In the genomic region with DNA sequence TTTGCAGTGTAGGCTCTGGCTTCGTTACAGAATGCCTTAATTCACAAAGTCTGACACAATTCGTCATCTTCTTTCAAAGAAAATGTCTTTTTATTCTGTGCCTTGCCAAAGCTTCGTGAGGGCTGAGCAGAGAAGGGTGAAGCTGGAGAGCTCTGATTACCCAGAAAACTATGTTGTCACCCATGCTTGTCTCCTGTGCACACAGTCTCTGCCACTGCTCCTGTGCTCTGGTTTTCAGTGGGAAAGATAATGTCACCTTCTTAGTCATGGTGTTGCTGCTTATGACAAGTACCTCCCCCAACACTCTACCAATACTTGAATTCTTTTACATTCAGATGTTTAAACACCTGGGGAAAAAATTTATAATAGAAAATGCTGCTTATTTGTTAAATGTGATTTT, we compare ENCODE assay signal across 26 cellular contexts.
"Had no signal": no experiment of that assay in that cellular context is flagged by ENCODE, and none has a peak within 500 bp of the region (broad histone marks: within the 10 kb centered on the region; RNA-seq: fewer than 3 reads in every experiment).

No MANE protein-coding gene starts in this region.

- H3K4me1 ChIP-seq: heart right ventricle, prostate gland had no signal

- H3K4me1 Mint-ChIP-seq: activated CD4-positive, alpha-beta T cell treated with anti-CD3 and anti-CD28 coated beads, Interleukin-2, amount 10 ng/mL, durations not matched to agents 7 days and 5 days; activated T-helper 17 cell treated with anti-CD3 and anti-CD28 coated beads, Interleukin-2, amount 50 U/mL, for 72 hours; nephron progenitor cell; stimulated activated effector memory CD8-positive, alpha-beta T cell treated with anti-CD3 and anti-CD28 coated beads, Interleukin-12 subunit alpha, Interleukin-12 subunit beta, amount 100 ng/mL, for 72 hours had no signal

- H3K27me3 ChIP-seq: heart right ventricle, neutrophil, ovary had no signal

- H3K9me3 ChIP-seq: mucosa of descending colon, neutrophil, ovary, prostate gland, thoracic aorta had no signal

- H3K27ac ChIP-seq: heart right ventricle, neutrophil, ovary, prostate gland, skin epidermis, thoracic aorta had no signal

- H3K27ac Mint-ChIP-seq: activated CD4-positive, alpha-beta T cell treated with anti-CD3 and anti-CD28 coated beads, Interleukin-2, amount 10 ng/mL, durations not matched to agents 7 days and 5 days; activated CD8-positive, alpha-beta T cell treated with anti-CD3 and anti-CD28 coated beads for 36 hours; activated T-helper 17 cell treated with anti-CD3 and anti-CD28 coated beads, Interleukin-2, amount 50 U/mL, for 72 hours; nephron progenitor cell; stimulated activated effector memory CD8-positive, alpha-beta T cell treated with anti-CD3 and anti-CD28 coated beads, Interleukin-12 subunit alpha, Interleukin-12 subunit beta, amount 100 ng/mL, for 72 hours; stimulated activated naive CD8-positive, alpha-beta T cell treated with anti-CD3 and anti-CD28 coated beads, Interleukin-15, Interleukin-2, amounts not matched to agents 100 ng/mL and 50 ng/mL, for 24 hours had no signal

- H3K27me3 Mint-ChIP-seq: activated CD4-positive, alpha-beta T cell treated with anti-CD3 and anti-CD28 coated beads, Interleukin-2, amount 10 ng/mL, durations not matched to agents 7 days and 5 days; activated CD8-positive, alpha-beta T cell treated with anti-CD3 and anti-CD28 coated beads for 36 hours; activated T-helper 17 cell treated with anti-CD3 and anti-CD28 coated beads, Interleukin-2, amount 50 U/mL, for 72 hours; stimulated activated naive CD8-positive, alpha-beta T cell treated with anti-CD3 and anti-CD28 coated beads, Interleukin-15, Interleukin-2, amounts not matched to agents 100 ng/mL and 50 ng/mL, for 24 hours had no signal

- H3K36me3 Mint-ChIP-seq: stimulated activated effector memory CD8-positive, alpha-beta T cell treated with anti-CD3 and anti-CD28 coated beads, Interleukin-12 subunit alpha, Interleukin-12 subunit beta, amount 100 ng/mL, for 72 hours had no signal

- H3K36me3 ChIP-seq: heart right ventricle, neutrophil, ovary, prostate gland, thoracic aorta had no signal

- DNase-seq: activated CD4-positive, alpha-beta T cell treated with anti-CD3 and anti-CD28 coated beads for 1 hour; activated CD4-positive, alpha-beta T cell treated with anti-CD3 and anti-CD28 coated beads, Interleukin-2, amount 10 ng/mL, durations not matched to agents 7 days and 5 days; activated CD8-positive, alpha-beta T cell treated with anti-CD3 and anti-CD28 coated beads for 36 hours; activated gamma-delta T cell treated with Interleukin-2 at 50 U/mL for 16 hours; activated naive CD4-positive, alpha-beta T cell treated with anti-CD3 and anti-CD28 coated beads, Interleukin-2, amount 50 U/mL, for 16 hours; activated T-cell treated with anti-CD3 and anti-CD28 coated beads, Interleukin-2, amount 50 U/mL, for 4 hours; amniotic stem cell; foreskin fibroblast; heart right ventricle; left ventricle myocardium superior; mucosa of descending colon; nephron progenitor cell; ovary; retina; stimulated activated CD4-positive, alpha-beta T cell treated with anti-CD3 and anti-CD28 coated beads, Interleukin-12 subunit alpha, Interleukin-12 subunit beta, amount 100 ng/mL, for 4 hours; stimulated activated CD4-positive, alpha-beta T cell treated with anti-CD3 and anti-CD28 coated beads, Interleukin-4, amount 100 ng/mL, for 24 hours; T-helper 2 cell; trophoblast cell had no signal

- H3K9me3 Mint-ChIP-seq: nephron progenitor cell had no signal

- H3K4me3 ChIP-seq: heart right ventricle, mucosa of descending colon, ovary, prostate gland, skin epidermis, thoracic aorta had no signal

- H3K4me3 Mint-ChIP-seq: activated CD4-positive, alpha-beta T cell treated with anti-CD3 and anti-CD28 coated beads, Interleukin-2, amount 10 ng/mL, durations not matched to agents 7 days and 5 days; activated CD8-positive, alpha-beta T cell treated with anti-CD3 and anti-CD28 coated beads for 36 hours; activated T-cell treated with anti-CD3 and anti-CD28 coated beads, Interleukin-2, amount 50 U/mL, for 4 hours; activated T-helper 17 cell treated with anti-CD3 and anti-CD28 coated beads, Interleukin-2, amount 50 U/mL, for 72 hours; nephron progenitor cell; stimulated activated effector memory CD8-positive, alpha-beta T cell treated with anti-CD3 and anti-CD28 coated beads, Interleukin-12 subunit alpha, Interleukin-12 subunit beta, amount 100 ng/mL, for 72 hours; stimulated activated naive CD8-positive, alpha-beta T cell treated with anti-CD3 and anti-CD28 coated beads, Interleukin-15, Interleukin-2, amounts not matched to agents 100 ng/mL and 50 ng/mL, for 24 hours had no signal

- ATAC-seq: activated CD8-positive, alpha-beta T cell treated with anti-CD3 and anti-CD28 coated beads for 36 hours; activated T-cell treated with anti-CD3 and anti-CD28 coated beads, Interleukin-2, amount 50 U/mL, for 4 hours; activated T-helper 17 cell treated with anti-CD3 and anti-CD28 coated beads, Interleukin-2, amount 50 U/mL, for 72 hours; heart right ventricle; left ventricle myocardium superior; mucosa of descending colon; sciatic nerve; stimulated activated effector memory CD8-positive, alpha-beta T cell treated with anti-CD3 and anti-CD28 coated beads, Interleukin-12 subunit alpha, Interleukin-12 subunit beta, amount 100 ng/mL, for 72 hours had no signal
